ENCODE assay signal across 8 cellular contexts in the genomic region with DNA sequence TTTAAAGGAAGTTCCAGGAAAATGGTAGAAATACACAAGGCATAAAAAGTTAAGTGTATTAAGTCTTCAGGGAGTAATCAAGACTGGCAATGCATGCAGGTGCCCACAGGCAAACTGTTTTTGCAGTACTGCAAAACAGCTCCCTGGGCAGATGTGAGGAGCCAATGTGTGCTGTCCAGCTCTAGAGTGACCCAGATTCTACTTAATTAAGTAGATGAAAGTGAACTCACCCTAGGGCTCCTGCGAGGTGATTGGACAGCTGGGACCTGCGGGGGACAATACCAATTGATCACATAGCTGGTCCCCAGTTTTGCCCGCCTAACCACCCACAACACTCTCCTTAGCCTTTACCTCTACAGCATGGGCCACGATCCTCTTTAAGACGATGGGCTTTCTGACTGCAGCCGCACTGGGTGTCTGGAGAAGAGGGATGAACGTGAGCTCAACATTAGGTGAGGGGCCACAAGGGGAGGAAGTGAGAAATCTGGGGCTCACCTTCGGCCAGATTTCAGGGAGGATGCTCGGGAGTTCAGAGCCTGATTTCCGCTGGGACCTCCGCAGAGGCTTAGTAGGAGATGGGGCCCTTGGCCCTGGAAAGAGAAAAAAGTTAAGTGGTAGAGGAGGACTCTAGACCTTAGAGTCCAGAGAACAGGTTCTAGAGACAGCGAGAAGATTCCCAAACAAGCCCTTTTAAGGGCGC. TPM values are rescaled to one million over a fixed set of nuclear protein-coding genes. Genes with fewer than 3 reads are reported as not detected.
A peak's percentile ranks its signal among the peaks of the same experiment; 100 is the strongest.
DNase-seq lines count a peak whose midpoint lies in the region; ATAC-seq and TF ChIP-seq lines count a peak whose summit lies in the region.

No MANE protein-coding gene starts in this region.

- peaks cover 12% of the 10 kb centered on the region for H3K27me3 Mint-ChIP-seq in endothelial cell (ENCODE audit: unreplicated experiment)

- TF ChIP-seq CTCF in AG04449 (IDR thresholded peaks at IDR 0.05; ENCODE audit: insufficient read depth, low read length, missing control alignments): no peak
- TF ChIP-seq CTCF in endothelial cell (IDR thresholded peaks at IDR 0.05; ENCODE audit: unreplicated experiment): no peak

- H3K4ac ChIP-seq in trophoblast cell (ENCODE audit: low read depth, low read length): peak overlapping the region; percentile 94

- H4K8ac ChIP-seq in trophoblast cell (ENCODE audit: low read depth, low read length): peak overlapping the region; percentile 90

- H3K27ac Mint-ChIP-seq in endothelial cell (ENCODE audit: unreplicated experiment): peak overlapping the region; percentile 93

- POLR2A ChIA-PET in AG04449 (lab: Yijun Ruan, JAX): interaction anchor here (1.4 kb wide), 1 partner anchor 12 kb away, joined by 4 read pairs; no protein-coding TSS in a partner anchor

- H2AK5ac ChIP-seq in trophoblast cell (ENCODE audit: low read length): peak overlapping the region; percentile 74

- H3K23ac ChIP-seq in trophoblast cell (ENCODE audit: low read length): no peak overlapping the region

- no peak overlapping the region for H2BK12ac ChIP-seq in trophoblast cell (ENCODE audit: low read length)

- WGBS in trophoblast cell (ENCODE audit: extremely low coverage, insufficient coverage, insufficient read length): no CpG with 5 or more reads among the region's 13 CpGs

- peak overlapping the region; percentile 24 for H3K27ac ChIP-seq in trophoblast cell (ENCODE audit: low read depth, low read length)

- H3K27me3 ChIP-seq in MG63 (no peaks in the 10 kb centered on the region), trophoblast cell (ENCODE audit: insufficient read depth, low read length) (no peaks in the 10 kb centered on the region)

- H3K4me1 Mint-ChIP-seq in endothelial cell (ENCODE audit: unreplicated experiment): peaks cover 16% of the 10 kb centered on the region

- peak overlapping the region; percentile 42 for H2BK5ac ChIP-seq in trophoblast cell (ENCODE audit: low read depth, low read length, poor library complexity)

- peaks cover 9% of the 10 kb centered on the region for H3K79me1 ChIP-seq in trophoblast cell (ENCODE audit: low read length)

- H3K36me3 Mint-ChIP-seq in endothelial cell (ENCODE audit: low read depth, unreplicated experiment): peaks cover 9% of the 10 kb centered on the region

- H2AFZ ChIP-seq in trophoblast cell (ENCODE audit: insufficient read depth, low read length, poor library complexity): peak overlapping the region; percentile 87

- H2BK120ac ChIP-seq in trophoblast cell (ENCODE audit: insufficient read depth, low read length, poor library complexity): peak overlapping the region; percentile 40

- peak overlapping the region; percentile 98 for H3K4me3 Mint-ChIP-seq in endothelial cell (ENCODE audit: unreplicated experiment)

- H3K18ac ChIP-seq in trophoblast cell (ENCODE audit: low read length): peak overlapping the region; percentile 78

- H3K36me3 ChIP-seq in MG63 (peaks cover 65% of the 10 kb centered on the region), trophoblast cell (ENCODE audit: control insufficient read depth in 1 of 2, insufficient read depth in 2 of 2, low read length in 2 of 2) (peaks cover 42 to 58% of the 10 kb centered on the region in 2 experiments)

- H3K4me2 ChIP-seq in trophoblast cell (ENCODE audit: low read length): peak overlapping the region; percentile 73

- H3K4me1 ChIP-seq in trophoblast cell (ENCODE audit: control insufficient read depth in 1 of 2, insufficient read depth in 2 of 2, low read length in 2 of 2): peaks cover 10 to 11% of the 10 kb centered on the region in 2 experiments

- no peak for DNase-seq in AG04449 (ENCODE audit: low read depth, low spot score)
- no peak for DNase-seq in MG63
- DNase-seq in endothelial cell (ENCODE audit: low spot score): no peak
- DNase-seq in trophoblast cell: no peak
- DNase-seq in EL: no peak
- no peak for DNase-seq in NCI-H2171 treated with DMSO at 0.1 percent for 48 hours (lab: John Stamatoyannopoulos, UW)
- no peak for DNase-seq in NCI-H226

- H3K4me3 ChIP-seq in AG04449 (ENCODE audit: low read depth, low read length): peak overlapping the region; percentile 97
- peak overlapping the region; percentile 77 for H3K4me3 ChIP-seq in MG63
- peak overlapping the region; percentile 97 for H3K4me3 ChIP-seq in trophoblast cell (ENCODE audit: low read depth, low read length)

- peak overlapping the region; percentile 85 for H4K12ac ChIP-seq in trophoblast cell (ENCODE audit: low read depth, low read length)

- H4K91ac ChIP-seq in trophoblast cell (ENCODE audit: low read depth, low read length): peak overlapping the region; percentile 71

- no peaks in the 10 kb centered on the region for H3K9me3 ChIP-seq in MG63
- no peaks in the 10 kb centered on the region for H3K9me3 ChIP-seq in trophoblast cell (ENCODE audit: insufficient read depth, low read depth, low read length)

- H3K9ac ChIP-seq in trophoblast cell (ENCODE audit: low read length): peak overlapping the region; percentile 75

- H3K14ac ChIP-seq in trophoblast cell (ENCODE audit: low read length): peak overlapping the region; percentile 77

- ATAC-seq in GM19467 (IDR thresholded peaks at IDR 0.05; ENCODE audit: unreplicated experiment): peak; percentile 17

- CTCF ChIA-PET in AG04449 (lab: Yijun Ruan, JAX): interaction anchor here (1.1 to 2.5 kb wide), 3 partner anchors 12 to 69 kb away, joined by 4 to 12 read pairs (median 7); a partner anchor contains a TSS

- H3K79me2 ChIP-seq in trophoblast cell (ENCODE audit: control insufficient read depth, insufficient read depth, low read length, poor library complexity): peaks cover 12% of the 10 kb centered on the region

- no peaks in the 10 kb centered on the region for H3K9me3 Mint-ChIP-seq in endothelial cell (ENCODE audit: unreplicated experiment)

RNA-seq across cellular contexts. Expression of a gene that starts 0.6 kb away (rescaled TPM):
- 42.5 and 43.5 TPM in 2 replicates for total RNA-seq in MG63 (2014; rRNA removed; shearing (Covaris generic); ENCODE audit: low replicate concordance)
- total RNA-seq in endothelial cell (ENCODE audit: unreplicated experiment): 14.8 TPM
- 23.9 and 24.5 TPM in 2 replicates for polyA plus RNA-seq in trophoblast cell (2013)

RNA-seq across cellular contexts. Expression of a gene that starts 0.7 kb away (rescaled TPM):
- total RNA-seq in MG63 (2014; rRNA removed; shearing (Covaris generic); ENCODE audit: low replicate concordance): 70.2 and 88.7 TPM in 2 replicates
- 25.9 TPM for total RNA-seq in endothelial cell (ENCODE audit: unreplicated experiment)
- polyA plus RNA-seq in trophoblast cell (2013): 66.5 and 69.3 TPM in 2 replicates

RNA-seq across cellular contexts. Expression of a gene that starts 12.7 kb away (rescaled TPM):
- total RNA-seq in MG63 (2014; rRNA removed; shearing (Covaris generic); ENCODE audit: low replicate concordance): 60.9 and 117 TPM in 2 replicates
- total RNA-seq in endothelial cell (ENCODE audit: unreplicated experiment): 161 TPM
- 51.4 and 52.0 TPM in 2 replicates for polyA plus RNA-seq in trophoblast cell (2013)

RNA-seq across cellular contexts. Expression of a gene that starts 24.9 kb away (rescaled TPM):
- not detected in 2 replicates for total RNA-seq in MG63 (2014; rRNA removed; shearing (Covaris generic); ENCODE audit: low replicate concordance)
- not detected for total RNA-seq in endothelial cell (ENCODE audit: unreplicated experiment)
- polyA plus RNA-seq in trophoblast cell (2013): 0.10 and 0.29 TPM in 2 replicates

RNA-seq across cellular contexts. Expression of a gene that starts 28.4 kb away (rescaled TPM):
- 3.5 and 10.9 TPM in 2 replicates for total RNA-seq in MG63 (2014; rRNA removed; shearing (Covaris generic); ENCODE audit: low replicate concordance)
- 35.6 TPM for total RNA-seq in endothelial cell (ENCODE audit: unreplicated experiment)
- polyA plus RNA-seq in trophoblast cell (2013): 65.1 and 67.5 TPM in 2 replicates
